Comparison of ENCODE assay signal across 4 cellular contexts in the genomic region with DNA sequence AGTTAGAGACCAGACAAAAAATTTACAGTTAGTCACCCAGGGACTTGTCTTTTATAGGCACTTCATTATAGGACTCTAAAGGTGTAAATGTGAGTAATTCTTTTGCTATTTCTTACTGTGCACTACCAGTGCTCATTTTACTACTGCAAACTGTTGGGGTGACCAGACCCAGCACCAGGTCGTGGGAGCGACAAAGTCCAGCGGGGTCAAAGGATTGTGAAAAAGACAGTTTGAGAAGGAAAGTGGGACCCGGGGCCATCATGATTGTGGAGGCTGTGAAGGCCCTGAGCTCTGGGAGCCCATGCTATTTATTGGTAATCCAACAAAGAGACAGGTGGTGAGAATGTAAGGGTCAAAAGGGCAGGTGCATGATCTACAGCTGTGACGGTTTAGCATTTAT. TPM values are rescaled to one million over a fixed set of nuclear protein-coding genes. Genes with fewer than 3 reads are reported as not detected.
"Had no signal": no experiment of that assay in that cellular context is flagged by ENCODE, and none has a peak within 500 bp of the region (broad histone marks: within the 10 kb centered on the region; RNA-seq: fewer than 3 reads in every experiment).

No MANE protein-coding gene starts in this region.

RNA-seq across cellular contexts. Expression of gene CT45A1, which starts 21.2 kb away (rescaled TPM):
- total RNA-seq: LHCN-M2, M059J, MCF 10A, NCI-H460 had no signal

RNA-seq across cellular contexts. Expression of gene CT45A3, which starts 33.3 kb away (rescaled TPM):
- total RNA-seq: LHCN-M2, MCF 10A, NCI-H460 had no signal

RNA-seq across cellular contexts. Expression of gene CT45A5, which starts 50.6 kb away (rescaled TPM):
- total RNA-seq: LHCN-M2, M059J, MCF 10A, NCI-H460 had no signal
